In genomic region chr7:135801877-135802276, GRCh38 we compare ENCODE assay signal across 21 cellular contexts. TPM values are rescaled to one million over a fixed set of nuclear protein-coding genes. Genes with fewer than 3 reads are reported as not detected.
A peak's percentile ranks its signal among the peaks of the same experiment; 100 is the strongest.
DNase-seq lines count a peak whose midpoint lies in the region; ATAC-seq and TF ChIP-seq lines count a peak whose summit lies in the region.
"Had no signal": no experiment of that assay in that cellular context is flagged by ENCODE, and none has a peak within 500 bp of the region (broad histone marks: within the 10 kb centered on the region; RNA-seq: fewer than 3 reads in every experiment).

No MANE protein-coding gene starts in this region.

- intact Hi-C loops in mucosa of descending colon (cut with DNase I, micrococcal nuclease) = loop anchor here (1.0 to 5.0 kb wide), 2 partner anchors 205 to 207 kb away; no protein-coding TSS in a partner anchor

- no peak overlapping the region for H3K4me3 ChIP-seq in parathyroid adenoma (ENCODE audit: low read depth, low read length)
- no peak overlapping the region for H3K4me3 ChIP-seq in mucosa of descending colon

- H3K4me2 ChIP-seq in parathyroid adenoma (ENCODE audit: low read length) = no peak overlapping the region

- no peak overlapping the region for H3K27ac ChIP-seq in parathyroid adenoma
- H3K27ac ChIP-seq: 22Rv1, brain microvascular endothelial cell, dorsolateral prefrontal cortex, gastrocnemius medialis had no signal

- DNase-seq in DMS 273 (lab: John Stamatoyannopoulos, UW; ENCODE audit: unreplicated experiment) (peak; percentile 30), DMS 273 treated with DMSO at 0.1 percent for 48 hours (lab: John Stamatoyannopoulos, UW) (no peak), NCI-H2081 (lab: John Stamatoyannopoulos, UW) (peak; percentile 63 to 81), NCI-H774 (lab: John Stamatoyannopoulos, UW) (peak; percentile 33), mucosa of descending colon (no peak)
- no peak for DNase-seq in activated naive CD4-positive, alpha-beta T cell (lab: John Stamatoyannopoulos, UW)
- no peak for DNase-seq in activated naive CD4-positive, alpha-beta T cell treated with Interleukin-2 at 50 U/mL for 16 hours
- DNase-seq: activated CD4-positive, alpha-beta memory T cell treated with anti-CD3 and anti-CD28 coated beads, Interleukin-2, amount 10 ng/mL, durations not matched to agents 7 days and 5 days; activated naive CD8-positive, alpha-beta T cell treated with anti-CD3 and anti-CD28 coated beads for 36 hours; activated T-cell treated with anti-CD3 and anti-CD28 coated beads, Interleukin-2, amount 50 U/mL, for 4 hours; brain microvascular endothelial cell; dorsolateral prefrontal cortex; gastrocnemius medialis; Karpas-422; NCI-H2171 treated with DMSO at 0.1 percent for 48 hours had no signal

- no peaks in the 10 kb centered on the region for H3K79me2 ChIP-seq in parathyroid adenoma

- H3K36me3 ChIP-seq in parathyroid adenoma (ENCODE audit: control insufficient read depth, insufficient read depth, low read length) = no peaks in the 10 kb centered on the region
- H3K36me3 ChIP-seq in mucosa of descending colon (ENCODE audit: low read depth) = no peaks in the 10 kb centered on the region
- H3K36me3 ChIP-seq: brain microvascular endothelial cell, gastrocnemius medialis had no signal

- ATAC-seq in mucosa of descending colon = no peak

- H3K4me1 ChIP-seq in parathyroid adenoma = no peaks in the 10 kb centered on the region
- no peaks in the 10 kb centered on the region for H3K4me1 ChIP-seq in mucosa of descending colon (ENCODE audit: low read depth)

- TF ChIP-seq CTCF in parathyroid adenoma (IDR thresholded peaks at IDR 0.05) (no peak), mucosa of descending colon (IDR thresholded peaks at IDR 0.05) (no peak)

- H2AFZ ChIP-seq in parathyroid adenoma = peak overlapping the region; percentile 13

- H3K9me3 ChIP-seq in parathyroid adenoma (ENCODE audit: control insufficient read depth, low read length) = no peaks in the 10 kb centered on the region
- H3K9me3 ChIP-seq in mucosa of descending colon = no peaks in the 10 kb centered on the region
- H3K9me3 ChIP-seq: gastrocnemius medialis had no signal

- no peak overlapping the region for H3K9ac ChIP-seq in parathyroid adenoma

- H3K27me3 ChIP-seq in parathyroid adenoma (ENCODE audit: control insufficient read depth, insufficient read depth, low read length) = no peaks in the 10 kb centered on the region
- H3K27me3 ChIP-seq: brain microvascular endothelial cell, gastrocnemius medialis had no signal

RNA-seq across cellular contexts. Expression of gene FAM180A, which starts 53.3 kb away (rescaled TPM):
- 1 to 10 TPM in 2 of 3 donors, under 1 TPM in 1; 0.26 to 3.5 (median 1.3) TPM for total RNA-seq in mucosa of descending colon
- total RNA-seq: activated CD4-positive, alpha-beta memory T cell treated with anti-CD3 and anti-CD28 coated beads, Interleukin-2, amount 10 ng/mL, durations not matched to agents 7 days and 5 days; activated naive CD8-positive, alpha-beta T cell treated with anti-CD3 and anti-CD28 coated beads for 36 hours; activated T-cell treated with anti-CD3 and anti-CD28 coated beads, Interleukin-2, amount 50 U/mL, for 4 hours; epithelial cell of proximal tubule; HT1080; neural crest cell; WTC11 had no signal

Comparison
In these comparisons a context has a peak if more than half of its experiments do, and no peak if none do; other contexts are left out.
1. DNase-seq: peak in DMS 273 (single experiment), NCI-H2081 (2 of 2) and NCI-H774 (single experiment); none in DMS 273 treated with DMSO at 0.1 percent for 48 hours (single experiment), activated naive CD4-positive, alpha-beta T cell (0 of 4), mucosa of descending colon (0 of 3) and activated naive CD4-positive, alpha-beta T cell treated with Interleukin-2 at 50 U/mL for 16 hours (single experiment).